In the genomic region with DNA sequence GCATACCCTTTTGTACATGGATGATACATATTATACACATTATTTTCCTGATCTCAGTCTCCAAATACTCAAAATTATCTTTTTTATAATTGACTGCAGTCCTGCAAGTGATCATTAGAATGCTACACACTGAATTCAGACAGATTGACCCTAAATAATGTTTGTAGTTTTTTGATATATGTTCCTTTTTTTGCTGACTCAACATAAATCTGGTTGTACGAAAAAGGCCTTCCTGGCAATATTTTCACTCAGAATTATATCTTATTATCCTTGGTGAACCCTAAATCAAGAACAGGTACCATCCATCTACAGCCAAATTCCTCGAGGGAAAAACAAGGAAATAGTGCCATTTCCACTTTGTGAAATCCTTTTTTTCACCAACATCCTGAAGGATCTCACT, we compare ENCODE assay signal across 9 cellular contexts.
"Had no signal": no experiment of that assay in that cellular context is flagged by ENCODE, and none has a peak within 500 bp of the region (broad histone marks: within the 10 kb centered on the region; RNA-seq: fewer than 3 reads in every experiment).

No MANE protein-coding gene starts in this region.

- H3K27ac ChIP-seq: GM23248, KMS-11 had no signal

- H3K4me2 ChIP-seq: KMS-11 had no signal

- H3K9ac ChIP-seq: GM23248, KMS-11 had no signal

- FAIRE-seq: H54, HTR-8/SVneo had no signal

- H2AFZ ChIP-seq: GM23248 had no signal

- DNase-seq: GM23248, GOT3, H9, HCEC 1CT, Karpas-422, KBM-7 had no signal

- H3K4me3 ChIP-seq: GM23248 had no signal

- H3K4me3 Mint-ChIP-seq: H9 had no signal
